ENCODE assay signal across 19 cellular contexts in genomic region chr20:12924126-12924525, GRCh38.
DNase-seq lines count a peak whose midpoint lies in the region; TF ChIP-seq lines count a peak whose summit lies in the region.
"Had no signal": no experiment of that assay in that cellular context is flagged by ENCODE, and none has a peak within 500 bp of the region (broad histone marks: within the 10 kb centered on the region; RNA-seq: fewer than 3 reads in every experiment).

No MANE protein-coding gene starts in this region.

- peak; percentile 29 for DNase-seq in NCI-H748 (lab: John Stamatoyannopoulos, UW; ENCODE audit: unreplicated experiment)
- DNase-seq in NCI-H748 treated with DMSO at 0.1 percent for 48 hours (lab: John Stamatoyannopoulos, UW) = no peak
- peak; percentile 35 to 67 for DNase-seq in HAP-1 (ENCODE audit: low spot score in 2 of 2)
- DNase-seq in nephron progenitor cell = no peak
- DNase-seq in anterior cingulate cortex (lab: John Stamatoyannopoulos, UW) = no peak
- DNase-seq in dedifferentiated amniotic fluid mesenchymal stem cell (ENCODE audit: extremely low spot score) = no peak
- DNase-seq: BE2C, DMS53, GDM1, GOT3, IMR-90, NCI-H1092 treated with DMSO at 0.1 percent for 48 hours, NCI-H1694 treated with DMSO at 0.1 percent for 48 hours, OCI-M1, SJCRH30 had no signal

- no peak overlapping the region for H3K4me3 Mint-ChIP-seq in nephron progenitor cell
- H3K4me3 Mint-ChIP-seq: T-helper 1 cell treated with Interleukin-12 subunit alpha and Interleukin-12 subunit beta and Interleukin-4 antibody, amounts not matched to agents 30 μg/mL and 1 μg/mL, for 36 hours had no signal

- peaks cover 48% of the 10 kb centered on the region for H3K4me1 Mint-ChIP-seq in nephron progenitor cell

- peaks cover 8% of the 10 kb centered on the region for H3K9me3 ChIP-seq in HAP-1
- H3K9me3 ChIP-seq: A549, BE2C, SJCRH30 had no signal

- TF ChIP-seq CTCF in VCaP (conservative IDR thresholded peaks at IDR 0.05) (no peak), nephron progenitor cell (IDR thresholded peaks at IDR 0.05) (no peak)

- in situ Hi-C loops in HAP-1 (cut with MboI; ENCODE audit: low sequenced_read_pairs) = loop anchor here (10.0 kb wide), 1 partner anchor 181 kb away; no protein-coding TSS in a partner anchor

- peak overlapping the region; percentile 80 for H3K27ac ChIP-seq in VCaP
- H3K27ac ChIP-seq: A549, KMS-11, SJCRH30 had no signal

- H3K9me3 Mint-ChIP-seq in nephron progenitor cell = peaks cover 27% of the 10 kb centered on the region
- H3K9me3 Mint-ChIP-seq: T-helper 1 cell treated with Interleukin-12 subunit alpha and Interleukin-12 subunit beta and Interleukin-4 antibody, amounts not matched to agents 30 μg/mL and 1 μg/mL, for 36 hours had no signal

- H3K4me1 ChIP-seq in HAP-1 = peaks cover 22% of the 10 kb centered on the region
- H3K4me1 ChIP-seq: BE2C had no signal

- no peaks in the 10 kb centered on the region for H3K27me3 ChIP-seq in HAP-1 (ENCODE audit: low read depth)
- H3K27me3 ChIP-seq: BE2C, SJCRH30 had no signal

- peak overlapping the region; percentile 16 for H3K27ac Mint-ChIP-seq in nephron progenitor cell
- H3K27ac Mint-ChIP-seq: T-helper 1 cell treated with Interleukin-12 subunit alpha and Interleukin-12 subunit beta and Interleukin-4 antibody, amounts not matched to agents 30 μg/mL and 1 μg/mL, for 36 hours had no signal

- peaks cover 6% of the 10 kb centered on the region for H3K36me3 Mint-ChIP-seq in nephron progenitor cell (ENCODE audit: low read depth)

- no peaks in the 10 kb centered on the region for H3K36me3 ChIP-seq in HAP-1 (replicated peaks)
- H3K36me3 ChIP-seq: BE2C, SJCRH30 had no signal

- H3K27me3 Mint-ChIP-seq in nephron progenitor cell (ENCODE audit: low read depth, poor library complexity) = peaks cover 5% of the 10 kb centered on the region

- no peak overlapping the region for H3K4me3 ChIP-seq in HAP-1
- H3K4me3 ChIP-seq: A549, SJCRH30 had no signal

Comparison
In these comparisons a context has a peak if more than half of its experiments do, and no peak if none do; other contexts are left out.
1. DNase-seq: peak in NCI-H748 (single experiment) and HAP-1 (2 of 2); none in NCI-H748 treated with DMSO at 0.1 percent for 48 hours (single experiment), nephron progenitor cell (single experiment), anterior cingulate cortex (0 of 58) and dedifferentiated amniotic fluid mesenchymal stem cell (single experiment).